Comparison of ENCODE assay signal across 18 cellular contexts in the genomic region with DNA sequence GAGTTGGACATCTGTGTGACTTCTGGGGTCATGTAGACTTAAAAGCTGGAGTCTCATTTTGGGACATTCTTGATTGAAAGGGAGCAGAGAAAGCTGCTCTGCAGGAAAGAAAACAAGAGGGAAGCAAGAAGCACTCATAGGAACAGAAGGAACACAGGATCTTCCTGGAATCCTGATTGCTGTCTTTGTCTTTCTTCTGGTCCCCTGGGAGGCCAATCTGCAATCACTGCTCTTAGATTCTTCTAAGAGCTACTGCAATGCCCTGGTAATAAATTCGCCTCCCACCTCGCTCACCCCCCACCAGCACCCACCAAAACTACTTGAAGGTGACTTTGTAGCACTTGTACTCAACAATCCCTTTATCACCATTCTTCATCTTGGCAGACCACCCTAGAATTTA. TPM values are rescaled to one million over a fixed set of nuclear protein-coding genes. Genes with fewer than 3 reads are reported as not detected.
DNase-seq lines count a peak whose midpoint lies in the region; ATAC-seq and TF ChIP-seq lines count a peak whose summit lies in the region.
"Had no signal": no experiment of that assay in that cellular context is flagged by ENCODE, and none has a peak within 500 bp of the region (broad histone marks: within the 10 kb centered on the region; RNA-seq: fewer than 3 reads in every experiment).

No MANE protein-coding gene starts in this region.

- H3K4me3 ChIP-seq in iPS-18a (ENCODE audit: low read length) (peak overlapping the region; percentile 26), osteoblast (ENCODE audit: insufficient read depth, low read length) (no peak overlapping the region), Karpas-422 (ENCODE audit: low read length) (no peak overlapping the region)
- H3K4me3 ChIP-seq: A549, SJSA1 had no signal

- H3K27me3 Mint-ChIP-seq in H9 (ENCODE audit: low read depth), result no peaks in the 10 kb centered on the region
- H3K27me3 Mint-ChIP-seq in WTC11 (ENCODE audit: low read depth), result no peaks in the 10 kb centered on the region; the same call in 1 of the 2 replicates
- H3K27me3 Mint-ChIP-seq in activated CD4-positive, alpha-beta memory T cell treated with anti-CD3 and anti-CD28 coated beads, Interleukin-2, amount 10 ng/mL, durations not matched to agents 7 days and 5 days, result peaks cover 7% of the 10 kb centered on the region

- H3K14ac ChIP-seq in H9 (ENCODE audit: insufficient read depth, low read length), result no peak overlapping the region

- CTCF ChIA-PET in WTC11 (lab: Charles Lee), result no interaction called here
- CTCF ChIA-PET in activated CD4-positive, alpha-beta memory T cell treated with anti-CD3 and anti-CD28 coated beads, Interleukin-2, amount 10 ng/mL, durations not matched to agents 7 days and 5 days (lab: Charles Lee), result no interaction called here

- no peak overlapping the region for H2AK5ac ChIP-seq in H9 (ENCODE audit: insufficient read length, low read length)

- H3K23ac ChIP-seq in H9 (ENCODE audit: insufficient read length, low read depth, low read length), result no peak overlapping the region

- H3K27ac ChIP-seq in H9 (ENCODE audit: insufficient read length, low read depth, low read length) (no peak overlapping the region), iPS-18a (ENCODE audit: low read length) (no peak overlapping the region), osteoblast (ENCODE audit: low read depth, low read length) (no peak overlapping the region), Karpas-422 (ENCODE audit: low read length) (no peak overlapping the region)
- H3K27ac ChIP-seq: A549, SJSA1 had no signal

- no peaks in the 10 kb centered on the region for H3K27me3 ChIP-seq in H9 (ENCODE audit: insufficient read depth, low read length)
- no peaks in the 10 kb centered on the region for H3K27me3 ChIP-seq in iPS-18a (ENCODE audit: control insufficient read depth, insufficient read depth, low read length)
- H3K27me3 ChIP-seq in osteoblast (ENCODE audit: insufficient read depth, low read length), result no peaks in the 10 kb centered on the region
- H3K27me3 ChIP-seq in Karpas-422 (ENCODE audit: low read length), result no peaks in the 10 kb centered on the region
- H3K27me3 ChIP-seq: SJSA1 had no signal

- no CpG with 5 or more reads among the region's 2 CpGs for WGBS in H9 (ENCODE audit: extremely low coverage, insufficient read length, low lambda C conversion rate)

- H4K20me1 ChIP-seq in H9 (ENCODE audit: control insufficient read depth, insufficient read depth, insufficient read length), result no peaks in the 10 kb centered on the region
- H4K20me1 ChIP-seq in osteoblast (ENCODE audit: insufficient read depth, low read length), result no peaks in the 10 kb centered on the region
- H4K20me1 ChIP-seq in Karpas-422 (ENCODE audit: insufficient read depth, low read depth, low read length), result no peaks in the 10 kb centered on the region

- no peak overlapping the region for H2BK12ac ChIP-seq in H9 (ENCODE audit: insufficient read length, low read depth, low read length)

- H3K36me3 Mint-ChIP-seq in H9 (ENCODE audit: insufficient read depth in 1 of 3, low read depth in 3 of 3) (peaks cover 0 to 10% (median 0%) of the 10 kb centered on the region in 3 experiments; a peak in 4 of 7 replicates), WTC11 (peaks cover 6% of the 10 kb centered on the region)
- no peaks in the 10 kb centered on the region for H3K36me3 Mint-ChIP-seq in activated CD4-positive, alpha-beta memory T cell treated with anti-CD3 and anti-CD28 coated beads, Interleukin-2, amount 10 ng/mL, durations not matched to agents 7 days and 5 days (ENCODE audit: low read depth)

- no peak overlapping the region for H3K9ac ChIP-seq in H9 (ENCODE audit: extremely low read depth, insufficient read length, low read length)
- no peak overlapping the region for H3K9ac ChIP-seq in iPS-18a (ENCODE audit: low read length)
- no peak overlapping the region for H3K9ac ChIP-seq in Karpas-422 (ENCODE audit: low read length)

- H3K36me3 ChIP-seq in iPS-18a (ENCODE audit: control insufficient read depth, low read depth, low read length) (no peaks in the 10 kb centered on the region), osteoblast (ENCODE audit: insufficient read depth, low read length) (no peaks in the 10 kb centered on the region), Karpas-422 (ENCODE audit: insufficient read depth, low read length) (no peaks in the 10 kb centered on the region)
- H3K36me3 ChIP-seq: SJSA1 had no signal

- H3K23me2 ChIP-seq in H9 (ENCODE audit: insufficient read length, low read depth, low read length, poor library complexity, severe bottlenecking), result no peaks in the 10 kb centered on the region

- no peak overlapping the region for H3K56ac ChIP-seq in H9 (ENCODE audit: insufficient read length, low read depth, low read length)

- H3K4me3 Mint-ChIP-seq in H9, result peak overlapping the region in 1 of 2 experiments; percentile 49; a peak in 3 of 5 replicates
- peak overlapping the region; percentile 33 for H3K4me3 Mint-ChIP-seq in WTC11
- no peak overlapping the region for H3K4me3 Mint-ChIP-seq in activated CD4-positive, alpha-beta memory T cell treated with anti-CD3 and anti-CD28 coated beads, Interleukin-2, amount 10 ng/mL, durations not matched to agents 7 days and 5 days
- H3K4me3 Mint-ChIP-seq: B cell had no signal

- H3K4ac ChIP-seq in H9 (ENCODE audit: low read depth, low read length), result no peak overlapping the region

- no peak overlapping the region for H2BK5ac ChIP-seq in H9 (ENCODE audit: insufficient read length, low read length)

- H3K4me2 ChIP-seq in H9 (ENCODE audit: insufficient read depth, insufficient read length, low read length), result peak overlapping the region; percentile 26
- H3K4me2 ChIP-seq in osteoblast (ENCODE audit: insufficient read depth, low read length), result no peak overlapping the region
- H3K4me2 ChIP-seq in Karpas-422 (ENCODE audit: low read depth, low read length, poor library complexity, severe bottlenecking), result no peak overlapping the region
- H3K4me2 ChIP-seq: A549 had no signal

- no peak overlapping the region for H4K91ac ChIP-seq in H9 (ENCODE audit: insufficient read length, low read depth, low read length)

- peaks cover 3% of the 10 kb centered on the region in 2 experiments; a peak in 3 of 5 replicates for H3K9me3 Mint-ChIP-seq in H9
- peaks cover 13% of the 10 kb centered on the region for H3K9me3 Mint-ChIP-seq in WTC11
- no peaks in the 10 kb centered on the region for H3K9me3 Mint-ChIP-seq in activated CD4-positive, alpha-beta memory T cell treated with anti-CD3 and anti-CD28 coated beads, Interleukin-2, amount 10 ng/mL, durations not matched to agents 7 days and 5 days

- TF ChIP-seq CTCF in H9 (conservative IDR thresholded peaks at IDR 0.05) (no peak), WTC11 (IDR thresholded peaks at IDR 0.05) (no peak), osteoblast (IDR thresholded peaks at IDR 0.05; ENCODE audit: extremely low read depth, low read depth, low read length) (no peak)

- no peak overlapping the region for H2BK20ac ChIP-seq in H9 (ENCODE audit: low read depth, low read length, poor library complexity, severe bottlenecking)

- H2BK120ac ChIP-seq in H9 (ENCODE audit: low read depth, low read length, poor library complexity, severe bottlenecking), result no peak overlapping the region

- no peak overlapping the region for H2BK15ac ChIP-seq in H9 (ENCODE audit: low read depth, low read length)

- H3K79me2 ChIP-seq in H9 (ENCODE audit: insufficient read depth, low read length), result no peaks in the 10 kb centered on the region
- no peaks in the 10 kb centered on the region for H3K79me2 ChIP-seq in osteoblast (ENCODE audit: insufficient read depth, low read length)
- no peaks in the 10 kb centered on the region for H3K79me2 ChIP-seq in Karpas-422 (ENCODE audit: low read length)

- H3T11ph ChIP-seq in H9 (ENCODE audit: low read length), result no peak overlapping the region

- no peak overlapping the region for H3K18ac ChIP-seq in H9 (ENCODE audit: insufficient read length, low read depth, low read length)

- H3K9me3 ChIP-seq in H9 (ENCODE audit: control insufficient read depth, low read depth, low read length) (no peaks in the 10 kb centered on the region), iPS-18a (ENCODE audit: control insufficient read depth, low read depth, low read length) (no peaks in the 10 kb centered on the region), osteoblast (ENCODE audit: low read depth, low read length) (no peaks in the 10 kb centered on the region), Karpas-422 (ENCODE audit: low read length) (no peaks in the 10 kb centered on the region)
- H3K9me3 ChIP-seq: A549, SJSA1 had no signal

- no peaks in the 10 kb centered on the region for H3K79me1 ChIP-seq in H9 (ENCODE audit: insufficient read depth, low read depth, low read length, poor library complexity, severe bottlenecking)

- ATAC-seq in WTC11, result peak; percentile 97
- ATAC-seq: A549, Right ventricle myocardium inferior had no signal

- H4K5ac ChIP-seq in H9 (ENCODE audit: insufficient read length, low read depth, low read length), result no peak overlapping the region

- H3K4me1 Mint-ChIP-seq in H9, result peaks cover 24 to 25% of the 10 kb centered on the region in 2 experiments
- H3K4me1 Mint-ChIP-seq in WTC11, result peaks cover 38% of the 10 kb centered on the region
- no peaks in the 10 kb centered on the region for H3K4me1 Mint-ChIP-seq in activated CD4-positive, alpha-beta memory T cell treated with anti-CD3 and anti-CD28 coated beads, Interleukin-2, amount 10 ng/mL, durations not matched to agents 7 days and 5 days
- H3K4me1 Mint-ChIP-seq: B cell had no signal

- no peaks in the 10 kb centered on the region for H3K9me2 ChIP-seq in Karpas-422 (replicated peaks; ENCODE audit: insufficient read depth, low read length)

- H3K27ac Mint-ChIP-seq in H9 (peak overlapping the region in 2 of 3 experiments; percentile 90 to 92; a peak in 4 of 7 replicates), WTC11 (peak overlapping the region; percentile 86)
- H3K27ac Mint-ChIP-seq in activated CD4-positive, alpha-beta memory T cell treated with anti-CD3 and anti-CD28 coated beads, Interleukin-2, amount 10 ng/mL, durations not matched to agents 7 days and 5 days, result no peak overlapping the region
- H3K27ac Mint-ChIP-seq: B cell had no signal

- POLR2A ChIA-PET in WTC11 (lab: Charles Lee), result no interaction called here
- POLR2A ChIA-PET in activated CD4-positive, alpha-beta memory T cell treated with anti-CD3 and anti-CD28 coated beads, Interleukin-2, amount 10 ng/mL, durations not matched to agents 7 days and 5 days (lab: Charles Lee), result no interaction called here

- H4K8ac ChIP-seq in H9 (replicated peaks; ENCODE audit: insufficient read length, low read depth, low read length), result no peak overlapping the region

- H2AFZ ChIP-seq in H9 (ENCODE audit: low read length), result no peak overlapping the region
- no peak overlapping the region for H2AFZ ChIP-seq in osteoblast (ENCODE audit: low read length)
- H2AFZ ChIP-seq in Karpas-422 (ENCODE audit: low read length), result no peak overlapping the region

- H3K4me1 ChIP-seq in H9 (ENCODE audit: insufficient read depth, low read length) (peaks cover 2% of the 10 kb centered on the region; the same call in 1 of the 2 replicates), iPS-18a (ENCODE audit: control insufficient read depth, low read depth, low read length) (peaks cover 24% of the 10 kb centered on the region), osteoblast (ENCODE audit: insufficient read depth, low read length) (no peaks in the 10 kb centered on the region), Karpas-422 (ENCODE audit: low read length) (no peaks in the 10 kb centered on the region)
- H3K4me1 ChIP-seq: A549, SJSA1 had no signal

- DNase-seq in H9 (peak; percentile 63), WTC11 (ENCODE audit: low spot score) (peak; percentile 30), osteoblast (ENCODE audit: insufficient read length, low spot score, missing footprints) (peak; percentile 1), Karpas-422 (no peak), GF-D8 (lab: John Stamatoyannopoulos, UW) (no peak)
- no peak for DNase-seq in activated CD4-positive, alpha-beta memory T cell treated with anti-CD3 and anti-CD28 coated beads, Interleukin-2, amount 10 ng/mL, durations not matched to agents 7 days and 5 days
- DNase-seq: DMS53, KG1, NCI-H1105 treated with DMSO at 0.1 percent for 48 hours, NCI-H2029 treated with DMSO at 0.1 percent for 48 hours, NCI-H2171 treated with DMSO at 0.1 percent for 48 hours, NCI-H446, NCI-H526 had no signal

RNA-seq across cellular contexts. Expression of gene SLC35B3, which starts 51.8 kb away (rescaled TPM):
- total RNA-seq in H9 (2021) (8.0 and 8.4 TPM in 2 replicates), WTC11 (2021) (8.4 to 9.9 TPM (median 9.7 TPM) in 3 replicates), osteoblast (25.3 and 27.5 TPM in 2 replicates)
- 10 to 100 TPM; 10.8 to 12.3 TPM for total RNA-seq in activated CD4-positive, alpha-beta memory T cell treated with anti-CD3 and anti-CD28 coated beads, Interleukin-2, amount 10 ng/mL, durations not matched to agents 7 days and 5 days
- 10.2 and 18.2 TPM in 2 replicates for total RNA-seq in Karpas-422 (2014; rRNA removed; shearing (Covaris generic); ENCODE audit: low replicate concordance)

Comparison
In these comparisons a context has a peak if more than half of its experiments do, and no peak if none do; other contexts are left out.
1. DNase-seq: peak in H9 (single experiment), WTC11 (single experiment) and osteoblast (single experiment); none in activated CD4-positive, alpha-beta memory T cell treated with anti-CD3 and anti-CD28 coated beads, Interleukin-2, amount 10 ng/mL, durations not matched to agents 7 days and 5 days (single experiment), Karpas-422 (single experiment) and GF-D8 (single experiment).